Comparison of ENCODE assay signal across 22 cellular contexts in genomic region chr4:39102297-39102696, GRCh38.
"Had no signal": no experiment of that assay in that cellular context is flagged by ENCODE, and none has a peak within 500 bp of the region (broad histone marks: within the 10 kb centered on the region; RNA-seq: fewer than 3 reads in every experiment).

No MANE protein-coding gene starts in this region.

- H3K4me2 ChIP-seq: SK-N-SH had no signal

- H3K4me3 ChIP-seq: dorsolateral prefrontal cortex, prostate gland, skin epidermis, thoracic aorta, upper lobe of left lung had no signal

- H3K4me1 Mint-ChIP-seq: activated CD4-positive, alpha-beta T cell treated with anti-CD3 and anti-CD28 coated beads, Interleukin-2, amount 10 ng/mL, durations not matched to agents 7 days and 5 days; activated naive CD8-positive, alpha-beta T cell treated with anti-CD3 and anti-CD28 coated beads for 36 hours had no signal

- H3K4me1 ChIP-seq: prostate gland, upper lobe of left lung had no signal

- DNase-seq: activated CD4-positive, alpha-beta T cell treated with anti-CD3 and anti-CD28 coated beads, Interleukin-2, amount 10 ng/mL, durations not matched to agents 7 days and 5 days; activated CD8-positive, alpha-beta T cell treated with anti-CD3 and anti-CD28 coated beads, Interleukin-2, amount 10 ng/mL, durations not matched to agents 7 days and 5 days; activated gamma-delta T cell treated with Interleukin-2 at 50 U/mL for 16 hours; activated naive CD8-positive, alpha-beta T cell treated with anti-CD3 and anti-CD28 coated beads for 36 hours; activated T-cell treated with anti-CD3 and anti-CD28 coated beads, Interleukin-2, amount 50 U/mL, for 48 hours; amniotic stem cell; dorsolateral prefrontal cortex; hypothalamus; islet precursor cell; midbrain; right cardiac atrium; SK-N-SH; stimulated activated CD4-positive, alpha-beta T cell treated with anti-CD3 and anti-CD28 coated beads, Interleukin-15, amount 100 ng/mL, for 24 hours; stimulated activated CD4-positive, alpha-beta T cell treated with anti-CD3 and anti-CD28 coated beads, Interleukin-2, amount 100 ng/mL, for 48 hours; T1000; upper lobe of left lung had no signal

- H3K9me3 Mint-ChIP-seq: activated CD4-positive, alpha-beta T cell treated with anti-CD3 and anti-CD28 coated beads, Interleukin-2, amount 10 ng/mL, durations not matched to agents 7 days and 5 days; activated naive CD8-positive, alpha-beta T cell treated with anti-CD3 and anti-CD28 coated beads for 36 hours; neural crest cell had no signal

- H3K27me3 Mint-ChIP-seq: activated CD4-positive, alpha-beta T cell treated with anti-CD3 and anti-CD28 coated beads, Interleukin-2, amount 10 ng/mL, durations not matched to agents 7 days and 5 days; activated naive CD8-positive, alpha-beta T cell treated with anti-CD3 and anti-CD28 coated beads for 36 hours had no signal

- H3K36me3 ChIP-seq: prostate gland, thoracic aorta had no signal

- H3K9me3 ChIP-seq: prostate gland, SK-N-SH, thoracic aorta, upper lobe of left lung had no signal

- H3K4me3 Mint-ChIP-seq: activated CD4-positive, alpha-beta T cell treated with anti-CD3 and anti-CD28 coated beads, Interleukin-2, amount 10 ng/mL, durations not matched to agents 7 days and 5 days; activated CD8-positive, alpha-beta T cell treated with anti-CD3 and anti-CD28 coated beads, Interleukin-2, amount 10 ng/mL, durations not matched to agents 7 days and 5 days; activated naive CD8-positive, alpha-beta T cell treated with anti-CD3 and anti-CD28 coated beads for 36 hours; neural crest cell had no signal

- ATAC-seq: activated CD8-positive, alpha-beta T cell treated with anti-CD3 and anti-CD28 coated beads, Interleukin-2, amount 10 ng/mL, durations not matched to agents 7 days and 5 days; left lobe of liver had no signal

- H3K9ac ChIP-seq: SK-N-SH had no signal

- H3K27me3 ChIP-seq: dorsolateral prefrontal cortex, upper lobe of left lung had no signal

- H3K27ac ChIP-seq: epithelial cell of prostate, prostate gland, skin epidermis, thoracic aorta, upper lobe of left lung had no signal

- H3K27ac Mint-ChIP-seq: activated CD4-positive, alpha-beta T cell treated with anti-CD3 and anti-CD28 coated beads, Interleukin-2, amount 10 ng/mL, durations not matched to agents 7 days and 5 days; activated CD8-positive, alpha-beta T cell treated with anti-CD3 and anti-CD28 coated beads, Interleukin-2, amount 10 ng/mL, durations not matched to agents 7 days and 5 days; activated naive CD8-positive, alpha-beta T cell treated with anti-CD3 and anti-CD28 coated beads for 36 hours had no signal
